ENCODE assay signal across 10 cellular contexts in the genomic region with DNA sequence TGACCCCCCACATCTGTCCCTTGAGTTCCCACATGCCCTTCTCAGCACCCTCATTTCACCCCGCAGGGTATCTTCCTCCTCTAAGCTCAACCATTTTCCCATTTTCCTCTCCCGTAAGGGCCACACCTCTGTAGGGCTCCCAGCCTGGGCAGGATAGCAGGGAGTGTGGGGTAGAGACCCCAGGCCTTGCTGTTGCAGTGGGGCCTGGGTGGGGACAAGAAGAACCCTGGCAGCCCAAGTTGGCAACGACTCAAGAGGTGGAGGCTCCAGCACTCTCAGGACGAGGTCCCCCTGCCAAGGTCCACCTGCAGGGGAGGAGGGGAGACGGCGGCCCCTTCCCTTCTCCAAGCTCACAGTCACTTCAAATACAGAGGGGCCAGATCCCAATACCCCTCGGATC. TPM values are rescaled to one million over a fixed set of nuclear protein-coding genes. Genes with fewer than 3 reads are reported as not detected.
A peak's percentile ranks its signal among the peaks of the same experiment; 100 is the strongest.
DNase-seq lines count a peak whose midpoint lies in the region; ATAC-seq, FAIRE-seq and TF ChIP-seq lines count a peak whose summit lies in the region.
"Had no signal": no experiment of that assay in that cellular context is flagged by ENCODE, and none has a peak within 500 bp of the region (broad histone marks: within the 10 kb centered on the region; RNA-seq: fewer than 3 reads in every experiment).

No MANE protein-coding gene starts in this region.

- no peaks in the 10 kb centered on the region for H3K9me3 ChIP-seq in astrocyte (ENCODE audit: insufficient read depth, low read depth, low read length)
- H3K9me3 ChIP-seq in lower lobe of right lung = no peaks in the 10 kb centered on the region
- H3K9me3 ChIP-seq in testis = no peaks in the 10 kb centered on the region

- peaks cover 20% of the 10 kb centered on the region for H3K4me1 Mint-ChIP-seq in activated CD4-positive, alpha-beta T cell treated with anti-CD3 and anti-CD28 coated beads, Interleukin-2, amount 10 ng/mL, durations not matched to agents 24 days and 14 days
- H3K4me1 Mint-ChIP-seq in astrocyte (ENCODE audit: low read depth, unreplicated experiment) = peaks cover 56% of the 10 kb centered on the region

- WGBS in testis, 2 donors = 35 to 40% methylated on average over 6 to 7 of the region's 7 CpGs

- H4K20me1 ChIP-seq in astrocyte (ENCODE audit: insufficient read depth, low read length) = no peaks in the 10 kb centered on the region

- peak overlapping the region; percentile 87 for H3K9ac ChIP-seq in astrocyte (ENCODE audit: low read length)

- H3K79me2 ChIP-seq in astrocyte (ENCODE audit: insufficient read depth, low read length) = peaks cover 50% of the 10 kb centered on the region

- no peak for DNase-seq in activated CD4-positive, alpha-beta T cell treated with anti-CD3 and anti-CD28 coated beads, Interleukin-2, amount 10 ng/mL, durations not matched to agents 24 days and 14 days
- no peak for DNase-seq in activated CD4-positive, alpha-beta T cell treated with anti-CD3 and anti-CD28 coated beads for 1 hour
- DNase-seq in astrocyte (ENCODE audit: low read depth) (no peak), lower lobe of right lung (no peak), testis (no peak), HEK293T (ENCODE audit: extremely low spot score) (no peak)

- no peak overlapping the region for H3K27ac Mint-ChIP-seq in activated CD4-positive, alpha-beta T cell treated with anti-CD3 and anti-CD28 coated beads, Interleukin-2, amount 10 ng/mL, durations not matched to agents 24 days and 14 days
- H3K27ac Mint-ChIP-seq in astrocyte (ENCODE audit: unreplicated experiment) = peak overlapping the region; percentile 97

- ATAC-seq in lower lobe of right lung (no peak), GM18517 (IDR thresholded peaks at IDR 0.05; ENCODE audit: unreplicated experiment) (no peak), GM19023 (IDR thresholded peaks at IDR 0.05; ENCODE audit: unreplicated experiment) (no peak)

- no peak overlapping the region for H2AFZ ChIP-seq in astrocyte (ENCODE audit: low read depth, low read length)

- no peaks in the 10 kb centered on the region for H3K36me3 ChIP-seq in astrocyte (ENCODE audit: insufficient read depth, low read length)
- H3K36me3 ChIP-seq in lower lobe of right lung = no peaks in the 10 kb centered on the region
- H3K36me3 ChIP-seq in testis (ENCODE audit: low read depth, missing control alignments) = no peaks in the 10 kb centered on the region

- H3K27me3 Mint-ChIP-seq in activated CD4-positive, alpha-beta T cell treated with anti-CD3 and anti-CD28 coated beads, Interleukin-2, amount 10 ng/mL, durations not matched to agents 24 days and 14 days = peaks cover 15% of the 10 kb centered on the region
- no peaks in the 10 kb centered on the region for H3K27me3 Mint-ChIP-seq in astrocyte (ENCODE audit: low read depth, unreplicated experiment)

- CTCF ChIA-PET in HEK293T (lab: Yijun Ruan, JAX) = interaction anchor here (0.6 to 1.5 kb wide), 13 partner anchors 15 to 207 kb away, joined by 3 to 7 read pairs (median 3); a partner anchor contains a TSS

- H3K4me1 ChIP-seq in astrocyte (ENCODE audit: insufficient read depth, low read length) (peaks cover 68% of the 10 kb centered on the region), lower lobe of right lung (peaks cover 30% of the 10 kb centered on the region), testis (peaks cover 18% of the 10 kb centered on the region)

- TF ChIP-seq CTCF in astrocyte (IDR thresholded peaks at IDR 0.05; ENCODE audit: insufficient read depth, low read depth, low read length) = no peak
- no peak for TF ChIP-seq CTCF in lower lobe of right lung (IDR thresholded peaks at IDR 0.05)
- peak in 1 of 3 experiments; percentile 7 for TF ChIP-seq CTCF in testis (IDR thresholded peaks at IDR 0.05)

- intact Hi-C loops in activated CD4-positive, alpha-beta T cell treated with anti-CD3 and anti-CD28 coated beads, Interleukin-2, amount 10 ng/mL, durations not matched to agents 24 days and 14 days (cut with micrococcal nuclease) = no loop called here
- intact Hi-C loops in lower lobe of right lung (cut with DNase I) (no loop called here), testis (cut with DNase I; ENCODE audit: low total_unique reads) (loop anchor here (5.0 kb wide), 1 partner anchor 70 kb away; a partner anchor contains a TSS)

- H3K27ac ChIP-seq in astrocyte (ENCODE audit: low read depth, low read length) (peak overlapping the region; percentile 70), lower lobe of right lung (peak overlapping the region; percentile 63), testis (peak overlapping the region; percentile 55 to 76)
- H3K27ac ChIP-seq: C4-2B, VCaP had no signal

- no peak for TF ChIP-seq POLR2A in testis (IDR thresholded peaks at IDR 0.05)

- H3K36me3 Mint-ChIP-seq in activated CD4-positive, alpha-beta T cell treated with anti-CD3 and anti-CD28 coated beads, Interleukin-2, amount 10 ng/mL, durations not matched to agents 24 days and 14 days (ENCODE audit: low read depth) = no peaks in the 10 kb centered on the region
- H3K36me3 Mint-ChIP-seq in astrocyte (ENCODE audit: low read depth, unreplicated experiment) = peaks cover 4% of the 10 kb centered on the region

- POLR2A ChIA-PET in HEK293T (lab: Yijun Ruan, JAX) = interaction anchor here (0.6 kb wide), 1 partner anchor 94 kb away, joined by 3 read pairs; no protein-coding TSS in a partner anchor

- H3K4me3 Mint-ChIP-seq in activated CD4-positive, alpha-beta T cell treated with anti-CD3 and anti-CD28 coated beads, Interleukin-2, amount 10 ng/mL, durations not matched to agents 24 days and 14 days = peak overlapping the region; percentile 87
- H3K4me3 Mint-ChIP-seq in astrocyte (ENCODE audit: unreplicated experiment) = peak overlapping the region; percentile 94

- peak overlapping the region; percentile 90 for H3K4me2 ChIP-seq in astrocyte (ENCODE audit: low read length)

- H3K27me3 ChIP-seq in astrocyte (ENCODE audit: insufficient read depth, low read length) (no peaks in the 10 kb centered on the region), lower lobe of right lung (ENCODE audit: low read depth) (peaks cover 23% of the 10 kb centered on the region), testis (no peaks in the 10 kb centered on the region)

- no peak for FAIRE-seq in astrocyte (lab: Jason Lieb, UNC)

- H3K4me3 ChIP-seq in astrocyte (ENCODE audit: insufficient read depth, low read depth, low read length) (peak overlapping the region; percentile 57), lower lobe of right lung (peak overlapping the region; percentile 64), testis (peak overlapping the region in 1 of 2 donors; percentile 61)

- no peaks in the 10 kb centered on the region for H3K9me3 Mint-ChIP-seq in activated CD4-positive, alpha-beta T cell treated with anti-CD3 and anti-CD28 coated beads, Interleukin-2, amount 10 ng/mL, durations not matched to agents 24 days and 14 days
- H3K9me3 Mint-ChIP-seq in astrocyte (ENCODE audit: unreplicated experiment) = no peaks in the 10 kb centered on the region

TF ChIP-seq in HEK293T, 16 proteins besides CTCF, POLR2A, EP300 and RAD21:
- TF ChIP-seq SUZ12 (IDR thresholded peaks at IDR 0.05) (no peak), TARDBP (IDR thresholded peaks at IDR 0.05) (no peak), ELF4 (IDR thresholded peaks at IDR 0.05) (no peak), HDGF (IDR thresholded peaks at IDR 0.05; ENCODE audit: borderline replicate concordance) (no peak), L3MBTL2 (conservative IDR thresholded peaks at IDR 0.05) (no peak), FOXM1 (IDR thresholded peaks at IDR 0.05; ENCODE audit: borderline replicate concordance) (no peak), NFRKB (IDR thresholded peaks at IDR 0.05) (no peak), LEF1 (IDR thresholded peaks at IDR 0.05; ENCODE audit: borderline replicate concordance) (no peak), FOXK2 (IDR thresholded peaks at IDR 0.05) (no peak), ARNT (IDR thresholded peaks at IDR 0.05) (no peak), ZNF384 (IDR thresholded peaks at IDR 0.05) (no peak), SP1 (IDR thresholded peaks at IDR 0.05) (no peak), CTBP1 (IDR thresholded peaks at IDR 0.05; ENCODE audit: borderline replicate concordance) (no peak), BHLHE40 (IDR thresholded peaks at IDR 0.05; ENCODE audit: borderline replicate concordance) (no peak), FOXA1 (IDR thresholded peaks at IDR 0.05) (no peak)
- TF ChIP-seq, protein P1, sequence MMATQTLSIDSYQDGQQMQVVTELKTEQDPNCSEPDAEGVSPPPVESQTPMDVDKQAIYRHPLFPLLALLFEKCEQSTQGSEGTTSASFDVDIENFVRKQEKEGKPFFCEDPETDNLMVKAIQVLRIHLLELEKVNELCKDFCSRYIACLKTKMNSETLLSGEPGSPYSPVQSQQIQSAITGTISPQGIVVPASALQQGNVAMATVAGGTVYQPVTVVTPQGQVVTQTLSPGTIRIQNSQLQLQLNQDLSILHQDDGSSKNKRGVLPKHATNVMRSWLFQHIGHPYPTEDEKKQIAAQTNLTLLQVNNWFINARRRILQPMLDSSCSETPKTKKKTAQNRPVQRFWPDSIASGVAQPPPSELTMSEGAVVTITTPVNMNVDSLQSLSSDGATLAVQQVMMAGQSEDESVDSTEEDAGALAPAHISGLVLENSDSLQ (IDR thresholded peaks at IDR 0.05) = no peak

RNA-seq across cellular contexts. Expression of a gene that starts 2.0 kb away (rescaled TPM):
- total RNA-seq in activated CD4-positive, alpha-beta T cell treated with anti-CD3 and anti-CD28 coated beads, Interleukin-2, amount 10 ng/mL, durations not matched to agents 24 days and 14 days = 0.44 and 0.47 TPM in 2 replicates
- total RNA-seq in astrocyte = 18.3 and 28.2 TPM in 2 replicates
- 9.2 TPM for total RNA-seq in lower lobe of right lung
- 1 to 10 TPM in 1 of 2 donors, under 1 TPM in 1; 0.93 to 1.5 TPM for total RNA-seq in testis
- polyA plus RNA-seq in testis (ENCODE audit: insufficient read depth, low read depth, low replicate concordance) = 0.44 TPM
